In genomic region chr4:8239226-8239625, GRCh38 we compare ENCODE assay signal across 22 cellular contexts. TPM values are rescaled to one million over a fixed set of nuclear protein-coding genes. Genes with fewer than 3 reads are reported as not detected.
"Had no signal": no experiment of that assay in that cellular context is flagged by ENCODE, and none has a peak within 500 bp of the region (broad histone marks: within the 10 kb centered on the region; RNA-seq: fewer than 3 reads in every experiment).

No MANE protein-coding gene starts in this region.

- DNase-seq: activated CD4-positive, CD25-positive, alpha-beta regulatory T cell treated with anti-CD3 and anti-CD28 coated beads, Interleukin-2, amount 50 U/mL, for 72 hours; activated CD8-positive, alpha-beta memory T cell treated with anti-CD3 and anti-CD28 coated beads for 24 hours; activated CD8-positive, alpha-beta memory T cell treated with anti-CD3 and anti-CD28 coated beads, Interleukin-2, amount 50 U/mL, for 48 hours; activated effector memory CD4-positive, alpha-beta T cell treated with Interleukin-2 at 50 U/mL for 16 hours; activated naive CD4-positive, alpha-beta T cell treated with anti-CD3 and anti-CD28 coated beads, Interleukin-2, amount 10 ng/mL, durations not matched to agents 7 days and 5 days; activated T-cell treated with anti-CD3 and anti-CD28 coated beads, Interleukin-2, amount 50 U/mL, for 48 hours; gastrocnemius medialis; head of caudate nucleus; immature natural killer cell; natural killer cell; retina; stimulated activated CD4-positive, alpha-beta T cell treated with anti-CD3 and anti-CD28 coated beads, Interleukin-12 subunit alpha, Interleukin-12 subunit beta, amount 100 ng/mL, for 4 hours; stimulated activated CD4-positive, alpha-beta T cell treated with anti-CD3 and anti-CD28 coated beads, Interleukin-1b, Interleukin-23, amount 100 ng/mL, for 48 hours; stimulated activated CD8-positive, alpha-beta memory T cell treated with anti-CD3 and anti-CD28 coated beads, Interleukin-4, amount 100 ng/mL, for 48 hours; stimulated activated naive CD4-positive, alpha-beta T cell treated with Interleukin-2 at 50 U/mL for 16 hours; T-helper 1 cell; T1000; thyroid gland; uterus had no signal

- H3K4me1 Mint-ChIP-seq: activated naive CD4-positive, alpha-beta T cell treated with anti-CD3 and anti-CD28 coated beads, Interleukin-2, amount 10 ng/mL, durations not matched to agents 7 days and 5 days; natural killer cell had no signal

- FAIRE-seq: endometrium had no signal

- H3K36me3 ChIP-seq: ascending aorta, gastrocnemius medialis, uterus had no signal

- H3K36me3 Mint-ChIP-seq: activated naive CD4-positive, alpha-beta T cell treated with anti-CD3 and anti-CD28 coated beads, Interleukin-2, amount 10 ng/mL, durations not matched to agents 7 days and 5 days; natural killer cell had no signal

- H3K4me3 Mint-ChIP-seq: activated naive CD4-positive, alpha-beta T cell treated with anti-CD3 and anti-CD28 coated beads, Interleukin-2, amount 10 ng/mL, durations not matched to agents 7 days and 5 days; natural killer cell had no signal

- H3K9me3 Mint-ChIP-seq: activated naive CD4-positive, alpha-beta T cell treated with anti-CD3 and anti-CD28 coated beads, Interleukin-2, amount 10 ng/mL, durations not matched to agents 7 days and 5 days; natural killer cell had no signal

- H3K27ac ChIP-seq: ascending aorta, coronary artery, gastrocnemius medialis, thyroid gland, uterus had no signal

- H3K9me3 ChIP-seq: ascending aorta, gastrocnemius medialis, thyroid gland, uterus had no signal

- H3K27ac Mint-ChIP-seq: activated naive CD4-positive, alpha-beta T cell treated with anti-CD3 and anti-CD28 coated beads, Interleukin-2, amount 10 ng/mL, durations not matched to agents 7 days and 5 days; natural killer cell had no signal

- H3K27me3 Mint-ChIP-seq: activated naive CD4-positive, alpha-beta T cell treated with anti-CD3 and anti-CD28 coated beads, Interleukin-2, amount 10 ng/mL, durations not matched to agents 7 days and 5 days had no signal

- ATAC-seq: gastrocnemius medialis, natural killer cell had no signal

- H3K27me3 ChIP-seq: ascending aorta, gastrocnemius medialis, thyroid gland, uterus had no signal

- H3K4me3 ChIP-seq: ascending aorta, coronary artery, gastrocnemius medialis, thyroid gland, uterus had no signal

RNA-seq across cellular contexts. Expression of gene HTRA3, which starts 30.3 kb away (rescaled TPM):
- total RNA-seq: natural killer cell had no signal
- polyA plus RNA-seq: immature natural killer cell had no signal
